Comparison of ENCODE assay signal across 3 cellular contexts in genomic region chr21:45135868-45136267, GRCh38.
TF ChIP-seq lines count a peak whose summit lies in the region.

No MANE protein-coding gene starts in this region.

TF ChIP-seq in IMR-90, 13 proteins besides CTCF, POLR2A, EP300 and RAD21:
- TF ChIP-seq CHD1 (IDR thresholded peaks at IDR 0.05; ENCODE audit: low read depth, low read length) (no peak), BHLHE40 (IDR thresholded peaks at IDR 0.05; ENCODE audit: low read depth, low read length) (no peak), ELK1 (IDR thresholded peaks at IDR 0.05; ENCODE audit: borderline replicate concordance, low read depth, low read length) (no peak), FOS (IDR thresholded peaks at IDR 0.05; ENCODE audit: low read depth, low read length) (no peak), MAZ (IDR thresholded peaks at IDR 0.05; ENCODE audit: borderline replicate concordance, low read depth, low read length) (no peak), MXI1 (IDR thresholded peaks at IDR 0.05; ENCODE audit: borderline replicate concordance, low read depth, low read length) (no peak), SMC3 (IDR thresholded peaks at IDR 0.05; ENCODE audit: low read depth, low read length) (no peak), USF2 (IDR thresholded peaks at IDR 0.05; ENCODE audit: low read depth, low read length) (no peak), RFX5 (IDR thresholded peaks at IDR 0.05; ENCODE audit: low read depth, low read length) (no peak), NFE2L2 (IDR thresholded peaks at IDR 0.05; ENCODE audit: low read depth, low read length) (no peak), RCOR1 (IDR thresholded peaks at IDR 0.05; ENCODE audit: insufficient replicate concordance, low read length) (no peak), CEBPB (IDR thresholded peaks at IDR 0.05; ENCODE audit: low read depth, low read length) (no peak)

TF ChIP-seq in SK-N-SH, 30 proteins besides CTCF, POLR2A, EP300 and RAD21:
- TF ChIP-seq ZBTB33 (IDR thresholded peaks at IDR 0.05; ENCODE audit: borderline replicate concordance, low read depth) (no peak), NFIC (IDR thresholded peaks at IDR 0.05; ENCODE audit: borderline replicate concordance) (no peak), RFX5 (IDR thresholded peaks at IDR 0.05; ENCODE audit: low read length) (no peak), ELF1 (IDR thresholded peaks at IDR 0.05) (no peak), TEAD4 (IDR thresholded peaks at IDR 0.05; ENCODE audit: borderline replicate concordance, insufficient read depth) (no peak), MAX (IDR thresholded peaks at IDR 0.05; ENCODE audit: low read depth) (no peak), JUND (IDR thresholded peaks at IDR 0.05) (no peak), FOXM1 (IDR thresholded peaks at IDR 0.05; ENCODE audit: low read depth) (no peak), USF1 (IDR thresholded peaks at IDR 0.05; ENCODE audit: borderline replicate concordance, low read depth) (no peak), TAF1 (IDR thresholded peaks at IDR 0.05; ENCODE audit: borderline replicate concordance, low read depth, low read length) (no peak), FOSL2 (IDR thresholded peaks at IDR 0.05; ENCODE audit: borderline replicate concordance, low read depth) (no peak), MXI1 (IDR thresholded peaks at IDR 0.05; ENCODE audit: low read depth, low read length) (no peak), REST (IDR thresholded peaks at IDR 0.05; ENCODE audit: low read depth, low read length) (no peak)

TF ChIP-seq in WTC11, 78 proteins besides CTCF, POLR2A, EP300 and RAD21:
- TF ChIP-seq GABPB1 (CRISPR knock-in tag; IDR thresholded peaks at IDR 0.05), result no peak
- TF ChIP-seq CREM (CRISPR knock-in tag; IDR thresholded peaks at IDR 0.05), result no peak
- no peak for TF ChIP-seq ZNF416 (CRISPR knock-in tag; IDR thresholded peaks at IDR 0.05)
- TF ChIP-seq ATF1 (CRISPR knock-in tag; IDR thresholded peaks at IDR 0.05), result no peak
- no peak for TF ChIP-seq FOXP1 (CRISPR knock-in tag; IDR thresholded peaks at IDR 0.05; ENCODE audit: borderline replicate concordance)
